Comparison of ENCODE assay signal across 20 cellular contexts in genomic region chr4:114435118-114435517, GRCh38.
A peak's percentile ranks its signal among the peaks of the same experiment; 100 is the strongest.
DNase-seq lines count a peak whose midpoint lies in the region; ATAC-seq, FAIRE-seq and TF ChIP-seq lines count a peak whose summit lies in the region.
"Had no signal": no experiment of that assay in that cellular context is flagged by ENCODE, and none has a peak within 500 bp of the region (broad histone marks: within the 10 kb centered on the region; RNA-seq: fewer than 3 reads in every experiment).

No MANE protein-coding gene starts in this region.

- H3K36me3 ChIP-seq in GM23338 (ENCODE audit: insufficient read depth) = no peaks in the 10 kb centered on the region; the same call in 1 of the 2 replicates
- no peaks in the 10 kb centered on the region for H3K36me3 ChIP-seq in bronchial epithelial cell (ENCODE audit: control insufficient read depth, insufficient read depth, low read length)
- no peaks in the 10 kb centered on the region for H3K36me3 ChIP-seq in upper lobe of right lung
- H3K36me3 ChIP-seq: BLaER1 had no signal

- H2AFZ ChIP-seq in GM23338 = no peak overlapping the region
- H2AFZ ChIP-seq: GM23248 had no signal

- peaks cover 4% of the 10 kb centered on the region for H3K27me3 Mint-ChIP-seq in GM23338 (ENCODE audit: insufficient read depth, low read depth, poor library complexity)

- DNase-seq in GM23338 (ENCODE audit: low spot score) = no peak
- DNase-seq in bronchial epithelial cell (ENCODE audit: low read depth) = no peak
- DNase-seq in omental fat pad (ENCODE audit: low spot score) = no peak
- DNase-seq in upper lobe of right lung = no peak
- DNase-seq in activated gamma-delta T cell (lab: John Stamatoyannopoulos, UW) = no peak
- no peak for DNase-seq in substantia nigra (lab: John Stamatoyannopoulos, UW)
- DNase-seq: Caco-2; CD4-positive, CD25-positive, alpha-beta regulatory T cell; DMS153; DND-41; GDM1; GM23248; H9 had no signal

- H3K27ac Mint-ChIP-seq in GM23338 = peak overlapping the region; percentile 21; the same call in 1 of the 2 replicates
- H3K27ac Mint-ChIP-seq: CD4-positive, CD25-positive, alpha-beta regulatory T cell; CD8-positive, alpha-beta T cell; H9 had no signal

- peaks cover 7% of the 10 kb centered on the region for H3K9me3 Mint-ChIP-seq in GM23338

- peak; percentile 72 for FAIRE-seq in bronchial epithelial cell (lab: Jason Lieb, UNC)
- FAIRE-seq: GM12878, GM19239 had no signal

- H3K4me3 Mint-ChIP-seq in GM23338 = no peak overlapping the region
- H3K4me3 Mint-ChIP-seq: CD4-positive, CD25-positive, alpha-beta regulatory T cell; CD8-positive, alpha-beta T cell; H9 had no signal

- H3K9me3 ChIP-seq in upper lobe of right lung = no peaks in the 10 kb centered on the region
- H3K9me3 ChIP-seq: BLaER1, Caco-2 had no signal

- H3K79me2 ChIP-seq in GM23338 (replicated peaks; ENCODE audit: insufficient read depth) = no peaks in the 10 kb centered on the region

- H3K4me1 Mint-ChIP-seq in GM23338 = peaks cover 5% of the 10 kb centered on the region; the same call in 1 of the 3 replicates
- H3K4me1 Mint-ChIP-seq: CD4-positive, CD25-positive, alpha-beta regulatory T cell; H9 had no signal

- TF ChIP-seq CTCF in GM23338 (conservative IDR thresholded peaks at IDR 0.05; ENCODE audit: low read depth in 2 of 2) (no peak), bronchial epithelial cell (IDR thresholded peaks at IDR 0.05; ENCODE audit: insufficient read depth, low read length, severe bottlenecking) (no peak), omental fat pad (IDR thresholded peaks at IDR 0.05) (no peak), upper lobe of right lung (IDR thresholded peaks at IDR 0.05) (no peak)

- no peak overlapping the region for H3K4me2 ChIP-seq in GM23338
- H3K4me2 ChIP-seq: BLaER1 had no signal

- intact Hi-C loops in upper lobe of right lung (cut with DNase I) = no loop called here

- H3K4me1 ChIP-seq in GM23338 (ENCODE audit: insufficient read depth) (no peaks in the 10 kb centered on the region), upper lobe of right lung (no peaks in the 10 kb centered on the region)
- H3K4me1 ChIP-seq: BLaER1, Caco-2 had no signal

- H4K20me1 ChIP-seq in GM23338 (replicated peaks; ENCODE audit: insufficient read depth) = no peaks in the 10 kb centered on the region
- H4K20me1 ChIP-seq: BLaER1 had no signal

- peaks cover 7% of the 10 kb centered on the region; the same call in 1 of the 3 replicates for H3K36me3 Mint-ChIP-seq in GM23338 (ENCODE audit: low read depth)
- H3K36me3 Mint-ChIP-seq: CD4-positive, CD25-positive, alpha-beta regulatory T cell; CD8-positive, alpha-beta T cell had no signal

- no peaks in the 10 kb centered on the region for H3F3A ChIP-seq in GM23338 (replicated peaks; ENCODE audit: low read depth)

- H3K9me2 ChIP-seq in GM23338 (ENCODE audit: insufficient read depth) = peaks cover 18% of the 10 kb centered on the region

- ATAC-seq in GM23338 (peak; percentile 36; the same call in 1 of the 3 replicates), omental fat pad (ENCODE audit: low FRiP score) (peak; percentile 28), upper lobe of right lung (peak; percentile 13), HG03571 (IDR thresholded peaks at IDR 0.05; ENCODE audit: unreplicated experiment) (no peak)
- ATAC-seq: CD8-positive, alpha-beta T cell; GM12878; HCT116 had no signal

- H3K27me3 ChIP-seq in GM23338 (ENCODE audit: insufficient read depth) (no peaks in the 10 kb centered on the region), bronchial epithelial cell (ENCODE audit: control insufficient read depth, insufficient read depth, low read length) (no peaks in the 10 kb centered on the region), upper lobe of right lung (no peaks in the 10 kb centered on the region)
- H3K27me3 ChIP-seq: BLaER1 had no signal

- H3K27ac ChIP-seq in GM23338 (ENCODE audit: low read depth) (no peak overlapping the region), upper lobe of right lung (no peak overlapping the region), substantia nigra (ENCODE audit: low read depth, low read length, poor library complexity, severe bottlenecking) (no peak overlapping the region)
- H3K27ac ChIP-seq: BLaER1, C4-2B, GM23248 had no signal

- H3K4me3 ChIP-seq in GM23338 (no peak overlapping the region), bronchial epithelial cell (ENCODE audit: low read depth, low read length) (no peak overlapping the region), upper lobe of right lung (no peak overlapping the region)
- H3K4me3 ChIP-seq: BLaER1, GM12878, GM23248 had no signal

TF ChIP-seq in GM23338, 12 proteins besides CTCF, POLR2A, EP300 and RAD21 (continues in another document):
- TF ChIP-seq ZNF331 (CRISPR knock-in tag; IDR thresholded peaks at IDR 0.05; ENCODE audit: low read depth) (no peak), STAT1 (IDR thresholded peaks at IDR 0.05; ENCODE audit: unreplicated experiment) (no peak), JUNB (IDR thresholded peaks at IDR 0.05; ENCODE audit: unreplicated experiment) (no peak), REST (IDR thresholded peaks at IDR 0.05; ENCODE audit: unreplicated experiment) (no peak), NANOG (IDR thresholded peaks at IDR 0.05; ENCODE audit: borderline replicate concordance) (no peak)
